In genomic region chr16:67191410-67191994, GRCh38 we compare ENCODE assay signal across 8 cellular contexts. TPM values are rescaled to one million over a fixed set of nuclear protein-coding genes. Genes with fewer than 3 reads are reported as not detected.
DNase-seq lines count a peak whose midpoint lies in the region; ATAC-seq and TF ChIP-seq lines count a peak whose summit lies in the region.

No MANE protein-coding gene starts in this region.

- H3K27ac ChIP-seq in PC-3 (ENCODE audit: low read length): no peak overlapping the region

- H3K27me3 ChIP-seq in PC-3 (ENCODE audit: low read length): no peaks in the 10 kb centered on the region

- peak overlapping the region; percentile 68 for H3K4me2 ChIP-seq in PC-3 (ENCODE audit: low read length)

- H3K4me1 ChIP-seq in PC-3 (ENCODE audit: insufficient read depth, low read length): peaks cover 17% of the 10 kb centered on the region

- peaks cover 30% of the 10 kb centered on the region for H3K79me2 ChIP-seq in PC-3 (ENCODE audit: low read length)

- intact Hi-C loops in PC-3 (cut with micrococcal nuclease): loop anchor here (10.0 kb wide), 1 partner anchor 53 kb away; the partner anchor contains the start of genes FHOD1 and SLC9A5

- H4K20me1 ChIP-seq in PC-3 (ENCODE audit: low read length): no peaks in the 10 kb centered on the region; the same call in 1 of the 2 replicates

- TF ChIP-seq CTCF in GM12865 (IDR thresholded peaks at IDR 0.05; ENCODE audit: insufficient read depth, low read depth, low read length, missing control alignments) (no peak), PC-3 (conservative IDR thresholded peaks at IDR 0.05; ENCODE audit: low read depth, low read length) (no peak), epithelial cell of proximal tubule (conservative IDR thresholded peaks at IDR 0.05; ENCODE audit: low read depth, low read length) (no peak), retinal pigment epithelial cell (conservative IDR thresholded peaks at IDR 0.05; ENCODE audit: low read depth, low read length) (no peak), GM20000 (IDR thresholded peaks at IDR 0.05; ENCODE audit: extremely low read depth, missing control alignments) (no peak)

- H2AFZ ChIP-seq in PC-3 (ENCODE audit: low read length): peak overlapping the region; percentile 75

- CTCF ChIA-PET in PC-3 (lab: Charles Lee): no interaction called here

- no peaks in the 10 kb centered on the region for H3K9me2 ChIP-seq in PC-3 (replicated peaks; ENCODE audit: low read length)

- ATAC-seq in PC-3 (no peak; the same call in 1 of the 2 replicates), GM19035 (IDR thresholded peaks at IDR 0.05; ENCODE audit: unreplicated experiment) (no peak)

- DNase-seq in GM12865 (ENCODE audit: low read depth) (no peak), PC-3 (no peak), epithelial cell of proximal tubule (ENCODE audit: low read depth) (no peak), retinal pigment epithelial cell (ENCODE audit: low read depth) (no peak), GM20000 (ENCODE audit: low spot score) (no peak), NCI-H510A (lab: John Stamatoyannopoulos, UW) (no peak), D341Med (ENCODE audit: low spot score) (no peak)

- BruUV-seq in PC-3 (replicated peaks; lab: Mats Ljungman, UMichigan): no TSS peak

- H3K9ac ChIP-seq in PC-3 (ENCODE audit: low read length): peak overlapping the region; percentile 99; the same call in 1 of the 2 replicates

- H3F3A ChIP-seq in PC-3 (ENCODE audit: low read length, unreplicated experiment): no peaks in the 10 kb centered on the region

- peaks cover 18% of the 10 kb centered on the region; the same call in 1 of the 2 replicates for H3K36me3 ChIP-seq in PC-3 (ENCODE audit: low read depth, low read length)

- POLR2A ChIA-PET in PC-3 (lab: Charles Lee; ENCODE audit: unreplicated experiment): no interaction called here

- peak overlapping the region; percentile 52 for H3K4me3 ChIP-seq in GM12865 (ENCODE audit: low read depth, low read length)
- H3K4me3 ChIP-seq in PC-3 (ENCODE audit: low read length): peak overlapping the region; percentile 98; the same call in 1 of the 2 replicates
- H3K4me3 ChIP-seq in epithelial cell of proximal tubule (ENCODE audit: low read depth, low read length): peak overlapping the region; percentile 38
- peak overlapping the region; percentile 29 for H3K4me3 ChIP-seq in retinal pigment epithelial cell (ENCODE audit: low read length)

- H3K9me3 ChIP-seq in PC-3 (ENCODE audit: low read length): no peaks in the 10 kb centered on the region

RNA-seq across cellular contexts. Expression of gene E2F4, which starts 0.5 kb away (rescaled TPM):
- total RNA-seq in PC-3 (2014; rRNA removed) (86.2 and 107 TPM in 2 replicates), epithelial cell of proximal tubule (78.9 and 108 TPM in 2 replicates)

RNA-seq across cellular contexts. Expression of gene EXOC3L1, which starts 1.6 kb away (rescaled TPM):
- total RNA-seq in PC-3 (2014; rRNA removed) (not detected in 2 replicates), epithelial cell of proximal tubule (1.2 TPM in 1 of 2 replicates, not detected in the other)

RNA-seq across cellular contexts. Expression of gene ELMO3, which starts 7.4 kb away (rescaled TPM):
- total RNA-seq in PC-3 (2014; rRNA removed) (1.6 and 2.2 TPM in 2 replicates), epithelial cell of proximal tubule (4.0 and 11.0 TPM in 2 replicates)

RNA-seq across cellular contexts. Expression of gene MATCAP1, which starts 7.7 kb away (rescaled TPM):
- 22.6 and 29.6 TPM in 2 replicates for total RNA-seq in PC-3 (2014; rRNA removed)
- total RNA-seq in epithelial cell of proximal tubule: 5.1 and 11.4 TPM in 2 replicates

RNA-seq across cellular contexts. Expression of gene NOL3, which starts 21.2 kb away (rescaled TPM):
- total RNA-seq in PC-3 (2014; rRNA removed) (64.5 and 91.6 TPM in 2 replicates), epithelial cell of proximal tubule (12.5 and 39.4 TPM in 2 replicates)

Comparison
In these comparisons a context has a peak if more than half of its experiments do, and no peak if none do; other contexts are left out.
1. H3K4me3 ChIP-seq: peak in every context shown above with its lines; median percentile 98 in PC-3; 52 in GM12865; 38 in epithelial cell of proximal tubule; 29 in retinal pigment epithelial cell.